In genomic region chr19:20051841-20052768, GRCh38 we compare ENCODE assay signal across 8 cellular contexts. TPM values are rescaled to one million over a fixed set of nuclear protein-coding genes. Genes with fewer than 3 reads are reported as not detected.
A peak's percentile ranks its signal among the peaks of the same experiment; 100 is the strongest.
DNase-seq lines count a peak whose midpoint lies in the region; ATAC-seq and TF ChIP-seq lines count a peak whose summit lies in the region.

No MANE protein-coding gene starts in this region.

- peak; percentile 97 for ATAC-seq in GM18505 (IDR thresholded peaks at IDR 0.05; ENCODE audit: unreplicated experiment)
- peak; percentile 90 for ATAC-seq in HG03039 (IDR thresholded peaks at IDR 0.05; ENCODE audit: unreplicated experiment)

- peak overlapping the region; percentile 65 for H3K4me3 ChIP-seq in ectodermal cell (ENCODE audit: insufficient read depth, low read depth, low read length)
- peak overlapping the region; percentile 40 for H3K4me3 ChIP-seq in lower leg skin (ENCODE audit: low read depth, poor library complexity, severe bottlenecking)

- CTCF ChIA-PET in activated CD4-positive, alpha-beta memory T cell treated with anti-CD3 and anti-CD28 coated beads, Interleukin-2, amount 10 ng/mL, durations not matched to agents 7 days and 5 days (lab: Charles Lee) = interaction anchor here (0.7 kb wide), 1 partner anchor 13 kb away, joined by 3 read pairs; the partner anchor contains the start of gene ZNF682

- TF ChIP-seq POLR2A in GM18505 (IDR thresholded peaks at IDR 0.05; ENCODE audit: borderline replicate concordance, extremely low read depth, insufficient read depth, insufficient read length) (peak; percentile 60), lower leg skin (IDR thresholded peaks at IDR 0.05) (no peak)

- WGBS in ectodermal cell, 2 experiments = 2% methylated on average over 43 of the region's 43 CpGs
- 1% methylated on average over 27 to 29 of the region's 43 CpGs for WGBS in lower leg skin, 2 donors

- H3K36me3 ChIP-seq in ectodermal cell (ENCODE audit: control insufficient read depth, insufficient read depth, low read length) = no peaks in the 10 kb centered on the region

- H3K27me3 Mint-ChIP-seq in activated CD4-positive, alpha-beta memory T cell treated with anti-CD3 and anti-CD28 coated beads, Interleukin-2, amount 10 ng/mL, durations not matched to agents 7 days and 5 days = no peaks in the 10 kb centered on the region

- peaks cover 9% of the 10 kb centered on the region for H3K4me1 Mint-ChIP-seq in activated CD4-positive, alpha-beta memory T cell treated with anti-CD3 and anti-CD28 coated beads, Interleukin-2, amount 10 ng/mL, durations not matched to agents 7 days and 5 days

- intact Hi-C loops in lower leg skin (cut with DNase I; ENCODE audit: low total_unique reads) = no loop called here

- H3K27ac Mint-ChIP-seq in activated CD4-positive, alpha-beta memory T cell treated with anti-CD3 and anti-CD28 coated beads, Interleukin-2, amount 10 ng/mL, durations not matched to agents 7 days and 5 days = peak overlapping the region; percentile 68

- peaks cover 25% of the 10 kb centered on the region for H3K9me3 Mint-ChIP-seq in activated CD4-positive, alpha-beta memory T cell treated with anti-CD3 and anti-CD28 coated beads, Interleukin-2, amount 10 ng/mL, durations not matched to agents 7 days and 5 days

- no peaks in the 10 kb centered on the region for H3K27me3 ChIP-seq in ectodermal cell (ENCODE audit: control insufficient read depth, insufficient read depth, low read length, poor library complexity, severe bottlenecking)

- peak; percentile 95 for DNase-seq in NCI-H2227 (lab: John Stamatoyannopoulos, UW; ENCODE audit: unreplicated experiment)
- peak; percentile 59 for DNase-seq in activated CD4-positive, alpha-beta memory T cell treated with anti-CD3 and anti-CD28 coated beads, Interleukin-2, amount 10 ng/mL, durations not matched to agents 7 days and 5 days
- peak; percentile 95 to 97 for DNase-seq in lower leg skin (ENCODE audit: low spot score in 2 of 2)
- peak; percentile 76 for DNase-seq in stimulated activated CD4-positive, alpha-beta T cell treated with anti-CD3 and anti-CD28 coated beads, Interleukin-4, amount 100 ng/mL, for 24 hours
- no peak for DNase-seq in A172 (ENCODE audit: low spot score)

- H3K4me1 ChIP-seq in ectodermal cell (ENCODE audit: control insufficient read depth, insufficient read depth, low read length) = no peaks in the 10 kb centered on the region

- peaks cover 10% of the 10 kb centered on the region for H3K36me3 Mint-ChIP-seq in activated CD4-positive, alpha-beta memory T cell treated with anti-CD3 and anti-CD28 coated beads, Interleukin-2, amount 10 ng/mL, durations not matched to agents 7 days and 5 days (ENCODE audit: low read depth)

- no peaks in the 10 kb centered on the region for H3K9me3 ChIP-seq in ectodermal cell (ENCODE audit: control insufficient read depth, low read length)

- no peak for TF ChIP-seq CTCF in lower leg skin (IDR thresholded peaks at IDR 0.05)

- POLR2A ChIA-PET in activated CD4-positive, alpha-beta memory T cell treated with anti-CD3 and anti-CD28 coated beads, Interleukin-2, amount 10 ng/mL, durations not matched to agents 7 days and 5 days (lab: Charles Lee) = interaction anchor here (1.1 to 1.8 kb wide), 8 partner anchors 13 to 1454 kb away, joined by 3 to 19 read pairs (median 6); partner anchors contain the start of genes ZNF429, ZNF486, ZNF66 and ZNF682

- H3K27ac ChIP-seq in ectodermal cell (ENCODE audit: insufficient read depth, low read depth, low read length, poor library complexity, severe bottlenecking) = peak overlapping the region; percentile 70

- peak overlapping the region; percentile 86 for H3K4me3 Mint-ChIP-seq in activated CD4-positive, alpha-beta memory T cell treated with anti-CD3 and anti-CD28 coated beads, Interleukin-2, amount 10 ng/mL, durations not matched to agents 7 days and 5 days

RNA-seq across cellular contexts. Expression of gene ZNF682, which starts 12.8 kb away (rescaled TPM):
- 1 to 10 TPM; 4.8 to 5.5 TPM for total RNA-seq in activated CD4-positive, alpha-beta memory T cell treated with anti-CD3 and anti-CD28 coated beads, Interleukin-2, amount 10 ng/mL, durations not matched to agents 7 days and 5 days
- 18.0 TPM for polyA plus RNA-seq in ectodermal cell (2013, experiment 1 of 4)
- polyA plus RNA-seq in ectodermal cell (2013, experiment 2 of 4) = 19.4 TPM
- polyA plus RNA-seq in ectodermal cell (2013, experiment 3 of 4) = 12.3 TPM
- polyA plus RNA-seq in ectodermal cell (2013, experiment 4 of 4) = 15.8 TPM
- 10 to 100 TPM in 1 of 4 donors, 1 to 10 TPM in 3; 3.1 to 18.9 (median 3.9) TPM for total RNA-seq in lower leg skin
- total RNA-seq in A172 (2014; rRNA removed; shearing (Covaris generic)) = 1.1 and 3.0 TPM in 2 replicates

RNA-seq across cellular contexts. Expression of gene ZNF90, which starts 25.7 kb away (rescaled TPM):
- 1 to 10 TPM; 7.8 to 8.5 TPM for total RNA-seq in activated CD4-positive, alpha-beta memory T cell treated with anti-CD3 and anti-CD28 coated beads, Interleukin-2, amount 10 ng/mL, durations not matched to agents 7 days and 5 days
- 37.0 TPM for polyA plus RNA-seq in ectodermal cell (2013, experiment 1 of 4)
- 44.1 TPM for polyA plus RNA-seq in ectodermal cell (2013, experiment 2 of 4)
- polyA plus RNA-seq in ectodermal cell (2013, experiment 3 of 4) = 26.2 TPM
- polyA plus RNA-seq in ectodermal cell (2013, experiment 4 of 4) = 25.9 TPM
- total RNA-seq in lower leg skin = 1 to 10 TPM; 1.6 to 5.5 (median 1.8) TPM
- 0.31 and 0.72 TPM in 2 replicates for total RNA-seq in A172 (2014; rRNA removed; shearing (Covaris generic))
